16 cellular contexts compared by ENCODE assay signal in genomic region chr15:69823223-69823907, GRCh38.
A peak's percentile ranks its signal among the peaks of the same experiment; 100 is the strongest.
DNase-seq lines count a peak whose midpoint lies in the region; ATAC-seq and TF ChIP-seq lines count a peak whose summit lies in the region.
"Had no signal": no experiment of that assay in that cellular context is flagged by ENCODE, and none has a peak within 500 bp of the region (broad histone marks: within the 10 kb centered on the region; RNA-seq: fewer than 3 reads in every experiment).

No MANE protein-coding gene starts in this region.

- no peaks in the 10 kb centered on the region for H3K36me3 ChIP-seq in psoas muscle (ENCODE audit: insufficient read depth in 1 of 2, low read depth in 1 of 2)
- H3K36me3 ChIP-seq: cardiac muscle cell, neutrophil, spleen had no signal

- ATAC-seq in psoas muscle (peak in 3 of 4 donors; percentile 21 to 40 (median 39)), GM18861 (IDR thresholded peaks at IDR 0.05; ENCODE audit: unreplicated experiment) (no peak), HG03378 (IDR thresholded peaks at IDR 0.05; ENCODE audit: unreplicated experiment) (no peak), GM21786 (IDR thresholded peaks at IDR 0.05; ENCODE audit: unreplicated experiment) (no peak)

- 65 to 74% (median 70%) methylated on average over 8 of the region's 8 CpGs for WGBS in psoas muscle, 3 donors

- H3K27ac ChIP-seq in psoas muscle = no peak overlapping the region
- H3K27ac ChIP-seq: cardiac muscle cell, neutrophil, spleen had no signal

- H3K9me3 ChIP-seq in psoas muscle = no peaks in the 10 kb centered on the region
- H3K9me3 ChIP-seq: neutrophil, spleen had no signal

- peak; percentile 42 for DNase-seq in GM13977 (ENCODE audit: low spot score)
- peak; percentile 20 for DNase-seq in NCI-H226
- peak; percentile 39 for DNase-seq in choroid plexus epithelial cell (ENCODE audit: low read depth)
- DNase-seq in psoas muscle = no peak
- DNase-seq: activated CD4-positive, alpha-beta memory T cell treated with anti-CD3 and anti-CD28 coated beads for 36 hours; activated effector memory CD4-positive, alpha-beta T cell treated with Interleukin-2 at 50 U/mL for 16 hours; head of caudate nucleus; NCI-H345; spleen; substantia nigra; T-helper 9 cell had no signal

- TF ChIP-seq CTCF in GM13977 (IDR thresholded peaks at IDR 0.05; ENCODE audit: extremely low read depth, insufficient read depth, missing control alignments) (no peak), choroid plexus epithelial cell (conservative IDR thresholded peaks at IDR 0.05; ENCODE audit: low read depth, low read length) (no peak), psoas muscle (IDR thresholded peaks at IDR 0.05) (no peak)

- H3K4me3 ChIP-seq in choroid plexus epithelial cell (ENCODE audit: low read depth, low read length) (no peak overlapping the region), psoas muscle (no peak overlapping the region)
- H3K4me3 ChIP-seq: cardiac muscle cell, spleen had no signal

- no peaks in the 10 kb centered on the region for H3K27me3 ChIP-seq in psoas muscle (ENCODE audit: insufficient read depth in 3 of 3, low read length in 2 of 3)
- H3K27me3 ChIP-seq: cardiac muscle cell, neutrophil had no signal

- H3K4me1 ChIP-seq in psoas muscle = peaks cover 3% of the 10 kb centered on the region
- H3K4me1 ChIP-seq: spleen had no signal

- in situ Hi-C loops in GM13977 (cut with MboI; ENCODE audit: low pct_unique_long_range_greater_than_20kb, low sequenced_read_pairs, unreplicated experiment) = no loop called here

- intact Hi-C loops in psoas muscle (cut with DNase I) = no loop called here

Comparison
In these comparisons a context has a peak if more than half of its experiments do, and no peak if none do; other contexts are left out.
1. DNase-seq: peak in GM13977 (single experiment), NCI-H226 (single experiment) and choroid plexus epithelial cell (single experiment); none in psoas muscle (0 of 2).
2. ATAC-seq: peak in psoas muscle (3 of 4); none in GM18861 (single experiment), HG03378 (single experiment) and GM21786 (single experiment).